15 cellular contexts compared by ENCODE assay signal in the genomic region with DNA sequence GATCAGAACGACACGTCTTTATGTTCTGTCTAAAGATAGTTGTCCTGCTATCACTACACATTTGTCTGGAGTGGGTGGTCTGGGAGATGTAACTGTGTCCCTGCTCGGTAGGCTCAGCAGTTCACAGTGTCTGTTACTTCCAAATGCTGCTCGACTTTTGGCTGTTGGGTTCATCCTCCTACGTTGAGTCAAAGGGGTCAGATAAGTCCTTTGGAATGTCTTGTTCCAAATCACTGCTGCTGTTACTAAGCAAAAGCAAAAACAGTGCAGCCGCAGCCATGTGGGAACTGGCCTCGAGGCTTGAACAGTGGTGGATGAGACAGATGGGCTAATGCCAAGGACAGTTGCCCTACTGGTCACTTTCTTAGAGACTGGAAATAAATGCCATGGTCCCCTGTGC.
"Had no signal": no experiment of that assay in that cellular context is flagged by ENCODE, and none has a peak within 500 bp of the region (broad histone marks: within the 10 kb centered on the region; RNA-seq: fewer than 3 reads in every experiment).

No MANE protein-coding gene starts in this region.

- H3K27ac ChIP-seq: brain microvascular endothelial cell, esophagus muscularis mucosa, ovary, transverse colon had no signal

- H3K9me3 ChIP-seq: esophagus muscularis mucosa, ovary, transverse colon had no signal

- H3K36me3 ChIP-seq: brain microvascular endothelial cell, esophagus muscularis mucosa, ovary, transverse colon had no signal

- H3K4me3 Mint-ChIP-seq: activated naive CD8-positive, alpha-beta T cell treated with anti-CD3 and anti-CD28 coated beads, Interleukin-2, amount 10 ng/mL, durations not matched to agents 7 days and 5 days had no signal

- H3K4me3 ChIP-seq: esophagus muscularis mucosa, ovary, transverse colon had no signal

- H3K4me1 ChIP-seq: transverse colon had no signal

- H3K9me3 Mint-ChIP-seq: activated naive CD8-positive, alpha-beta T cell treated with anti-CD3 and anti-CD28 coated beads, Interleukin-2, amount 10 ng/mL, durations not matched to agents 7 days and 5 days had no signal

- H3K36me3 Mint-ChIP-seq: activated naive CD8-positive, alpha-beta T cell treated with anti-CD3 and anti-CD28 coated beads, Interleukin-2, amount 10 ng/mL, durations not matched to agents 7 days and 5 days had no signal

- DNase-seq: activated CD4-positive, alpha-beta T cell treated with anti-CD3 and anti-CD28 coated beads, Interleukin-2, amount 50 U/mL, for 4 hours; activated CD4-positive, CD25-positive, alpha-beta regulatory T cell treated with anti-CD3 and anti-CD28 coated beads, Interleukin-2, amount 50 U/mL, for 72 hours; activated naive CD4-positive, alpha-beta T cell; activated naive CD8-positive, alpha-beta T cell treated with anti-CD3 and anti-CD28 coated beads, Interleukin-2, amount 10 ng/mL, durations not matched to agents 7 days and 5 days; activated T-cell treated with anti-CD3 and anti-CD28 coated beads for 4 hours; brain microvascular endothelial cell; cortex of kidney; effector CD4-positive, alpha-beta T cell; kidney glomerular epithelial cell; stimulated activated CD4-positive, alpha-beta T cell treated with anti-CD3 and anti-CD28 coated beads, Interleukin-15, amount 100 ng/mL, for 24 hours; stimulated activated CD4-positive, alpha-beta T cell treated with anti-CD3 and anti-CD28 coated beads, Interleukin-4, amount 100 ng/mL, for 24 hours; stimulated activated naive CD4-positive, alpha-beta T cell; transverse colon had no signal

- H3K27me3 ChIP-seq: brain microvascular endothelial cell, esophagus muscularis mucosa, ovary, transverse colon had no signal

- H3K27ac Mint-ChIP-seq: activated naive CD8-positive, alpha-beta T cell treated with anti-CD3 and anti-CD28 coated beads, Interleukin-2, amount 10 ng/mL, durations not matched to agents 7 days and 5 days had no signal
